ENCODE assay signal across 10 cellular contexts in the genomic region with DNA sequence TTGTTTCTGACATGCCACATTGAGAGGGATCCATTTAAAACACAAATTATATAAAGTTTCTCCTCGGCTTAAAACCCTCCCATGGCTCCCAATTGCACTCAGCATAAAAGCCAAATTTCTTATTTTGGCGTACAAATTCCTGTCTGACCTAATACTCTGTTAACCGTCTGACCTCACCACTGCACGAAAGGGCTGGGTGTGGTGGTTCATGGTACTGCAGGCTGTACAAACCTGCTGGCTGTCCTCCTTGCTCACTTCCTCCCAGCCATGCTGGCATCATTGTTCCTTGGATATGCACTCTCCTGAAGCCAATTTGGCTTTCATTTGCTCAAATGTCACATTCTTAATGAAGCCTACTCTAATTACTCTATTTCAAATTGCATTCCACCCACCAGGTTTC.
DNase-seq lines count a peak whose midpoint lies in the region; FAIRE-seq and TF ChIP-seq lines count a peak whose summit lies in the region.
"Had no signal": no experiment of that assay in that cellular context is flagged by ENCODE, and none has a peak within 500 bp of the region (broad histone marks: within the 10 kb centered on the region; RNA-seq: fewer than 3 reads in every experiment).

No MANE protein-coding gene starts in this region.

- 6 to 24% methylated on average over 3 to 4 of the region's 4 CpGs for WGBS in esophagus squamous epithelium, 2 donors
- 8 to 53% (median 28%) methylated on average over 4 of the region's 4 CpGs for WGBS in stomach, 5 donors

- H3K27me3 ChIP-seq in esophagus squamous epithelium, result no peaks in the 10 kb centered on the region
- no peaks in the 10 kb centered on the region for H3K27me3 ChIP-seq in stomach

- FAIRE-seq in urothelium cell line (lab: Jason Lieb, UNC), result no peak

- TF ChIP-seq POLR2A in esophagus squamous epithelium (IDR thresholded peaks at IDR 0.05), result no peak
- TF ChIP-seq POLR2A in stomach (IDR thresholded peaks at IDR 0.05), result no peak

- H3K27ac ChIP-seq in esophagus squamous epithelium (no peak overlapping the region), stomach (no peak overlapping the region)

- no peak for TF ChIP-seq EP300 in stomach (IDR thresholded peaks at IDR 0.05)

- H3K9me3 ChIP-seq in esophagus squamous epithelium (no peaks in the 10 kb centered on the region), stomach (peaks cover 0 to 3% (median 0%) of the 10 kb centered on the region in 4 donors)

- H3K4me1 ChIP-seq in esophagus squamous epithelium (no peaks in the 10 kb centered on the region), stomach (no peaks in the 10 kb centered on the region)

- H3K4me3 ChIP-seq in esophagus squamous epithelium, result no peak overlapping the region
- H3K4me3 ChIP-seq in stomach, result no peak overlapping the region

- peak; percentile 13 to 64 (median 40) for TF ChIP-seq CTCF in esophagus squamous epithelium (IDR thresholded peaks at IDR 0.05)
- TF ChIP-seq CTCF in stomach (IDR thresholded peaks at IDR 0.05), result peak in 3 of 7 experiments; percentile 25 to 49 (median 26)

- DNase-seq in stimulated activated CD4-positive, alpha-beta T cell treated with anti-CD3 and anti-CD28 coated beads, Interleukin-15, amount 100 ng/mL, for 24 hours, result peak; percentile 22
- DNase-seq in stimulated activated CD4-positive, alpha-beta T cell treated with anti-CD3 and anti-CD28 coated beads, Interleukin-4, amount 100 ng/mL, for 24 hours, result no peak
- DNase-seq in NAMALWA (ENCODE audit: low spot score), result peak; percentile 28
- DNase-seq in esophagus squamous epithelium (lab: John Stamatoyannopoulos, UW), result no peak
- DNase-seq in urothelium cell line (ENCODE audit: low spot score), result peak; percentile 28
- DNase-seq in stomach, result no peak
- DNase-seq in inferior parietal cortex (ENCODE audit: extremely low spot score), result no peak
- no peak for DNase-seq in SW 1271 (lab: John Stamatoyannopoulos, UW)
- DNase-seq: effector memory CD8-positive, alpha-beta T cell; stimulated activated naive B cell treated with anti-CD40 and anti-IgM and Interleukin-4, amounts not matched to agents 10 μg/mL and 1 μg/mL and 100 μg/mL, for 72 hours had no signal

- intact Hi-C loops in esophagus squamous epithelium (cut with DNase I) (no loop called here), stomach (cut with DNase I; ENCODE audit: low total_unique reads) (no loop called here)

- H3K36me3 ChIP-seq in esophagus squamous epithelium (no peaks in the 10 kb centered on the region), stomach (no peaks in the 10 kb centered on the region)

Comparison
In these comparisons a context has a peak if more than half of its experiments do, and no peak if none do; other contexts are left out.
1. DNase-seq: peak in stimulated activated CD4-positive, alpha-beta T cell treated with anti-CD3 and anti-CD28 coated beads, Interleukin-15, amount 100 ng/mL, for 24 hours (single experiment), NAMALWA (single experiment) and urothelium cell line (single experiment); none in stimulated activated CD4-positive, alpha-beta T cell treated with anti-CD3 and anti-CD28 coated beads, Interleukin-4, amount 100 ng/mL, for 24 hours (single experiment), esophagus squamous epithelium (single experiment), stomach (single experiment), inferior parietal cortex (single experiment) and SW 1271 (0 of 2).